In genomic region chr16:25279491-25279890, GRCh38 we compare ENCODE assay signal across 1 cellular context.
TF ChIP-seq lines count a peak whose summit lies in the region.

No MANE protein-coding gene starts in this region.

TF ChIP-seq in WTC11, 78 proteins besides CTCF, POLR2A, EP300 and RAD21 (continued from another document):
- TF ChIP-seq, protein P1, sequence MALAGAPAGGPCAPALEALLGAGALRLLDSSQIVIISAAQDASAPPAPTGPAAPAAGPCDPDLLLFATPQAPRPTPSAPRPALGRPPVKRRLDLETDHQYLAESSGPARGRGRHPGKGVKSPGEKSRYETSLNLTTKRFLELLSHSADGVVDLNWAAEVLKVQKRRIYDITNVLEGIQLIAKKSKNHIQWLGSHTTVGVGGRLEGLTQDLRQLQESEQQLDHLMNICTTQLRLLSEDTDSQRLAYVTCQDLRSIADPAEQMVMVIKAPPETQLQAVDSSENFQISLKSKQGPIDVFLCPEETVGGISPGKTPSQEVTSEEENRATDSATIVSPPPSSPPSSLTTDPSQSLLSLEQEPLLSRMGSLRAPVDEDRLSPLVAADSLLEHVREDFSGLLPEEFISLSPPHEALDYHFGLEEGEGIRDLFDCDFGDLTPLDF (CRISPR knock-in tag; IDR thresholded peaks at IDR 0.05), result no peak
- TF ChIP-seq SMAD3 (CRISPR knock-in tag; IDR thresholded peaks at IDR 0.05; ENCODE audit: borderline replicate concordance) (no peak), CREM (CRISPR knock-in tag; IDR thresholded peaks at IDR 0.05) (no peak), ZNF281 (CRISPR knock-in tag; IDR thresholded peaks at IDR 0.05) (no peak), NFYB (CRISPR knock-in tag; conservative IDR thresholded peaks at IDR 0.05; ENCODE audit: low read depth) (no peak)
TF ChIP-seq in WTC11: peak in this region for 0.
